In the genomic region with DNA sequence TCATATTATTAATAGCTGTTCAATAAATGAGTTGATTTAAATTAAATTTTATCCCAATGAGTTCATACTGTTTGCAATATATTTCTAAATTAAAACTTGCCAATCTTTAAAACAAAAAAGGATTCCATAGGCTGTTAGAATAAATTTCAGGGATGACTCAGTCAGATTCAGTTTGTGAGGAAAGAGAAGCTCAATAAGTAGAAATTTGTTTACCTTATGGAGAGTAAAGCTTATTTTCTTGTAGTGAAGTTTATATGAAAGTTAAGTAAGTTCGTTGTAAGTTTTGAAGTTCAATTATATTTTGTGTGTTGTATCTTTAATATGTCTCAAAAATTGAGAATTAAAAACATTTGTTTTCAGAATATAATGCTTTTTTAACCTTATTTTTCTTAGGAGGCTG, we compare ENCODE assay signal across 20 cellular contexts. TPM values are rescaled to one million over a fixed set of nuclear protein-coding genes. Genes with fewer than 3 reads are reported as not detected.
DNase-seq lines count a peak whose midpoint lies in the region; ATAC-seq and TF ChIP-seq lines count a peak whose summit lies in the region.
"Had no signal": no experiment of that assay in that cellular context is flagged by ENCODE, and none has a peak within 500 bp of the region (broad histone marks: within the 10 kb centered on the region; RNA-seq: fewer than 3 reads in every experiment).

No MANE protein-coding gene starts in this region.

- H3K27ac ChIP-seq in CD4-positive, alpha-beta T cell (ENCODE audit: low read depth, low read length) = no peak overlapping the region
- H3K27ac ChIP-seq in neutrophil = peak overlapping the region; percentile 68
- H3K27ac ChIP-seq: GM23248 had no signal

- no peak for TF ChIP-seq CTCF in CD4-positive, alpha-beta T cell (IDR thresholded peaks at IDR 0.05)
- TF ChIP-seq CTCF in neutrophil (IDR thresholded peaks at IDR 0.05) = no peak

- peaks cover 89% of the 10 kb centered on the region for H3K4me1 Mint-ChIP-seq in CD4-positive, alpha-beta T cell (ENCODE audit: low read depth)
- H3K4me1 Mint-ChIP-seq in IgD-negative memory B cell = peaks cover 45 to 60% (median 57%) of the 10 kb centered on the region in 3 donors
- H3K4me1 Mint-ChIP-seq in activated naive CD4-positive, alpha-beta T cell treated with anti-CD3 and anti-CD28 coated beads for 36 hours (ENCODE audit: low read depth) = peaks cover 74% of the 10 kb centered on the region

- H3K27me3 Mint-ChIP-seq in CD4-positive, alpha-beta T cell = no peaks in the 10 kb centered on the region
- no peaks in the 10 kb centered on the region for H3K27me3 Mint-ChIP-seq in IgD-negative memory B cell
- no peaks in the 10 kb centered on the region for H3K27me3 Mint-ChIP-seq in activated naive CD4-positive, alpha-beta T cell treated with anti-CD3 and anti-CD28 coated beads for 36 hours (ENCODE audit: low read depth)

- no peaks in the 10 kb centered on the region for H3K9me3 Mint-ChIP-seq in CD4-positive, alpha-beta T cell
- peaks cover 0 to 1% (median 0%) of the 10 kb centered on the region in 3 donors for H3K9me3 Mint-ChIP-seq in IgD-negative memory B cell
- H3K9me3 Mint-ChIP-seq in activated naive CD4-positive, alpha-beta T cell treated with anti-CD3 and anti-CD28 coated beads for 36 hours = no peaks in the 10 kb centered on the region

- H3K9me3 ChIP-seq in CD4-positive, alpha-beta T cell (ENCODE audit: control insufficient read depth, low read length) = no peaks in the 10 kb centered on the region
- no peaks in the 10 kb centered on the region for H3K9me3 ChIP-seq in neutrophil
- H3K9me3 ChIP-seq: MG63 had no signal

- no peaks in the 10 kb centered on the region for H3K27me3 ChIP-seq in CD4-positive, alpha-beta T cell (ENCODE audit: control insufficient read depth, insufficient read depth, low read length)
- no peaks in the 10 kb centered on the region for H3K27me3 ChIP-seq in neutrophil
- H3K27me3 ChIP-seq: MG63 had no signal

- POLR2A ChIA-PET in CD4-positive, alpha-beta T cell (lab: Charles Lee) = interaction anchor here (1.0 to 1.1 kb wide), 2 partner anchors 27 to 29 kb away, joined by 4 to 6 read pairs; a partner anchor contains a TSS

- DNase-seq in CD4-positive, alpha-beta T cell = no peak
- DNase-seq in fibroblast of peridontal ligament (ENCODE audit: extremely low read depth) (peak; percentile 39), activated gamma-delta T cell treated with Interleukin-2 at 50 U/mL for 16 hours (no peak)
- DNase-seq in activated naive CD4-positive, alpha-beta T cell treated with anti-CD3 and anti-CD28 coated beads for 36 hours = no peak
- no peak for DNase-seq in central memory CD4-positive, alpha-beta T cell
- DNase-seq: GM23248, Kasumi-1, MG63, NCI-H1048, NCI-H1436, NCI-H2029 treated with DMSO at 0.1 percent for 48 hours, NCI-H2171, NCI-H526, PC-3, RPMI8226, SHP77 treated with DMSO at 0.1 percent for 48 hours had no signal

- CTCF ChIA-PET in CD4-positive, alpha-beta T cell (lab: Charles Lee) = interaction anchor here (1.2 kb wide), 1 partner anchor 65 kb away, joined by 3 read pairs; no protein-coding TSS in a partner anchor
- CTCF ChIA-PET in activated naive CD4-positive, alpha-beta T cell treated with anti-CD3 and anti-CD28 coated beads for 36 hours (lab: Charles Lee) = interaction anchor here (1.3 to 1.4 kb wide), 2 partner anchors 11 to 64 kb away, joined by 3 to 4 read pairs; no protein-coding TSS in a partner anchor

- H3K4me3 ChIP-seq in neutrophil (ENCODE audit: low read depth in 1 of 2, low read length in 1 of 2) = no peak overlapping the region
- H3K4me3 ChIP-seq: GM23248, MG63 had no signal

- no peak for ATAC-seq in CD4-positive, alpha-beta T cell (ENCODE audit: poor library complexity)
- ATAC-seq in HG03196 (IDR thresholded peaks at IDR 0.05; ENCODE audit: unreplicated experiment) = no peak
- ATAC-seq: HCT116, PC-3 had no signal

- peaks cover 61 to 65% of the 10 kb centered on the region in 2 experiments for H3K4me1 ChIP-seq in neutrophil (ENCODE audit: control insufficient read depth in 1 of 2, insufficient read depth in 1 of 2, low read depth in 1 of 2, low read length in 1 of 2)

- H3K36me3 ChIP-seq in neutrophil = no peaks in the 10 kb centered on the region

- peak overlapping the region; percentile 62 for H3K27ac Mint-ChIP-seq in CD4-positive, alpha-beta T cell
- H3K27ac Mint-ChIP-seq in IgD-negative memory B cell = peak overlapping the region in 2 of 3 donors; percentile 53 to 68
- no peak overlapping the region for H3K27ac Mint-ChIP-seq in activated naive CD4-positive, alpha-beta T cell treated with anti-CD3 and anti-CD28 coated beads for 36 hours

- intact Hi-C loops in CD4-positive, alpha-beta T cell (cut with DNase I, micrococcal nuclease) = no loop called here
- intact Hi-C loops in activated naive CD4-positive, alpha-beta T cell treated with anti-CD3 and anti-CD28 coated beads for 36 hours (cut with micrococcal nuclease) = no loop called here

- H3K4me3 Mint-ChIP-seq in CD4-positive, alpha-beta T cell = no peak overlapping the region
- H3K4me3 Mint-ChIP-seq in IgD-negative memory B cell = no peak overlapping the region
- H3K4me3 Mint-ChIP-seq in activated naive CD4-positive, alpha-beta T cell treated with anti-CD3 and anti-CD28 coated beads for 36 hours = no peak overlapping the region

- peaks cover 52% of the 10 kb centered on the region for H3K36me3 Mint-ChIP-seq in CD4-positive, alpha-beta T cell (ENCODE audit: low read depth)
- H3K36me3 Mint-ChIP-seq in IgD-negative memory B cell = no peaks in the 10 kb centered on the region
- H3K36me3 Mint-ChIP-seq in activated naive CD4-positive, alpha-beta T cell treated with anti-CD3 and anti-CD28 coated beads for 36 hours (ENCODE audit: low read depth) = peaks cover 11% of the 10 kb centered on the region

RNA-seq across cellular contexts. Expression of a gene that starts 29.0 kb away (rescaled TPM):
- 100 to 1,000 TPM; 136 to 137 TPM for total RNA-seq in CD4-positive, alpha-beta T cell
- 83.3 TPM for polyA plus RNA-seq in IgD-negative memory B cell
- 10 to 100 TPM; 91.5 to 91.9 TPM for total RNA-seq in activated naive CD4-positive, alpha-beta T cell treated with anti-CD3 and anti-CD28 coated beads for 36 hours
